ENCODE assay signal across 9 cellular contexts in the genomic region with DNA sequence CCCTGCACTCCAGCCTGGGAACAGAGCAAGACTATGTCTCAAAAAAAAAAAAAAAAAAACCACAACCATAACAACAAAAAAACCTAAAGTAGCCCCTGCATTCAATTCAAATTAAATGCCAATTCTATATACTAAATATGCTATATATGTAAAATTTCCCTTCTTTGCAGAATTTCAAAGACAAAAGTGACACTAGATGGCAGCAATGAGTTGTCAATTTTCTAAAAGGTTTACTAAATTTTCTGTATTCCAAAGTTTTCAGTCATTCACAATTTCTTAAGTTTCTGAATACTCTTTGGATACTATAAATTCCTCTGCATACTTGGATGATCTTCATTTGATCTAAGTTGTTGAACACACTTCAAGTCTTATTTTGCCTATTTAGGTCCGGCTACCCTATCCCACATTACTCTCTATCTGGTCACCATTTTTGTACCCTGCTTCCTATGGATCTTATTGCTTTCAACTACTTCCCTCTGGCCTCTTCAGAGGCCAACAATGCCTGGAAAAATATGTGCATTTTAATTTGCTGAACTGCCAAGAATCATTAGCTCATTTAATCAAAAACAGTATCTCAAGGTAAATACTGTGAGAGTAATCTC. TPM values are rescaled to one million over a fixed set of nuclear protein-coding genes. Genes with fewer than 3 reads are reported as not detected.
A peak's percentile ranks its signal among the peaks of the same experiment; 100 is the strongest.
DNase-seq lines count a peak whose midpoint lies in the region; ATAC-seq, FAIRE-seq and TF ChIP-seq lines count a peak whose summit lies in the region.
"Had no signal": no experiment of that assay in that cellular context is flagged by ENCODE, and none has a peak within 500 bp of the region (broad histone marks: within the 10 kb centered on the region; RNA-seq: fewer than 3 reads in every experiment).

No MANE protein-coding gene starts in this region.

- POLR2A ChIA-PET in CD4-positive, alpha-beta memory T cell (lab: Charles Lee; ENCODE audit: partially characterized antibody): interaction anchor here (1.0 to 2.2 kb wide), 3 partner anchors 11 to 27 kb away, joined by 3 to 10 read pairs (median 5); no protein-coding TSS in a partner anchor

- FAIRE-seq in astrocyte (lab: Jason Lieb, UNC): no peak
- FAIRE-seq: keratinocyte had no signal

- H3K9ac ChIP-seq in astrocyte (ENCODE audit: low read length): no peak overlapping the region

- H3K9me3 ChIP-seq in CD4-positive, alpha-beta memory T cell (ENCODE audit: control insufficient read depth in 1 of 2, low read length in 2 of 2): no peaks in the 10 kb centered on the region
- H3K9me3 ChIP-seq in astrocyte (ENCODE audit: insufficient read depth, low read depth, low read length): no peaks in the 10 kb centered on the region
- no peaks in the 10 kb centered on the region for H3K9me3 ChIP-seq in mesodermal cell (ENCODE audit: control insufficient read depth, low read length)
- no peaks in the 10 kb centered on the region for H3K9me3 ChIP-seq in left lung

- H3K27me3 ChIP-seq in CD4-positive, alpha-beta memory T cell (ENCODE audit: insufficient read depth, low read length): no peaks in the 10 kb centered on the region
- H3K27me3 ChIP-seq in astrocyte (ENCODE audit: insufficient read depth, low read length) (no peaks in the 10 kb centered on the region), left lung (no peaks in the 10 kb centered on the region)

- peaks cover 13 to 72% of the 10 kb centered on the region in 2 donors for H3K36me3 Mint-ChIP-seq in CD4-positive, alpha-beta memory T cell
- no peaks in the 10 kb centered on the region for H3K36me3 Mint-ChIP-seq in IgD-negative memory B cell
- peaks cover 13% of the 10 kb centered on the region for H3K36me3 Mint-ChIP-seq in astrocyte (ENCODE audit: low read depth, unreplicated experiment)

- peak overlapping the region in 4 of 8 donors; percentile 9 to 69 (median 34) for H3K4me3 Mint-ChIP-seq in CD4-positive, alpha-beta memory T cell
- H3K4me3 Mint-ChIP-seq in IgD-negative memory B cell (peak overlapping the region in 1 of 4 donors; percentile 35), astrocyte (ENCODE audit: unreplicated experiment) (no peak overlapping the region)

- peaks cover 83% of the 10 kb centered on the region for H3K4me1 ChIP-seq in CD4-positive, alpha-beta memory T cell (ENCODE audit: insufficient read depth, low read length)
- H3K4me1 ChIP-seq in astrocyte (ENCODE audit: insufficient read depth, low read length) (peaks cover 3% of the 10 kb centered on the region), mesodermal cell (ENCODE audit: control insufficient read depth, insufficient read depth, low read length, poor library complexity, severe bottlenecking) (no peaks in the 10 kb centered on the region), left lung (peaks cover 14 to 94% of the 10 kb centered on the region in 2 donors)

- 93 to 100% methylated on average over 1 of the region's 1 CpG for WGBS in mesodermal cell (ENCODE audit: insufficient coverage in 2 of 2), 2 experiments

- H3K27ac ChIP-seq in CD4-positive, alpha-beta memory T cell (ENCODE audit: low read depth, low read length): peak overlapping the region; percentile 4
- H3K27ac ChIP-seq in astrocyte (ENCODE audit: low read depth, low read length): peak overlapping the region; percentile 15
- peak overlapping the region; percentile 32 for H3K27ac ChIP-seq in mesodermal cell (ENCODE audit: low read depth, low read length, severe bottlenecking)
- peak overlapping the region in 1 of 2 donors; percentile 7 for H3K27ac ChIP-seq in left lung

- H3K4me2 ChIP-seq in astrocyte (ENCODE audit: low read length): no peak overlapping the region

- H3K27ac Mint-ChIP-seq in CD4-positive, alpha-beta memory T cell: peak overlapping the region in 6 of 7 donors; percentile 3 to 90 (median 66)
- H3K27ac Mint-ChIP-seq in IgD-negative memory B cell: peak overlapping the region; percentile 54 to 67 (median 65)
- H3K27ac Mint-ChIP-seq in astrocyte (ENCODE audit: unreplicated experiment): peak overlapping the region; percentile 15

- no peak overlapping the region for H3K4me3 ChIP-seq in CD4-positive, alpha-beta memory T cell (ENCODE audit: low read length in 2 of 2)
- no peak overlapping the region for H3K4me3 ChIP-seq in astrocyte (ENCODE audit: insufficient read depth, low read depth, low read length)
- no peak overlapping the region for H3K4me3 ChIP-seq in mesodermal cell (ENCODE audit: extremely low read depth, insufficient read depth, low read length, poor library complexity, severe bottlenecking)
- no peak overlapping the region for H3K4me3 ChIP-seq in left lung

- TF ChIP-seq CTCF in astrocyte (IDR thresholded peaks at IDR 0.05; ENCODE audit: insufficient read depth, low read depth, low read length) (peak; percentile 38), left lung (IDR thresholded peaks at IDR 0.05) (peak in 1 of 2 donors; percentile 22)

- H3K4me1 Mint-ChIP-seq in CD4-positive, alpha-beta memory T cell: peaks cover 43 to 92% (median 67%) of the 10 kb centered on the region in 4 donors
- H3K4me1 Mint-ChIP-seq in IgD-negative memory B cell (peaks cover 22 to 49% (median 33%) of the 10 kb centered on the region in 3 donors), astrocyte (ENCODE audit: low read depth, unreplicated experiment) (peaks cover 23% of the 10 kb centered on the region)

- intact Hi-C loops in CD4-positive, alpha-beta memory T cell (cut with micrococcal nuclease): loop anchor here (2.0 kb wide), 1 partner anchor 143 kb away; a partner anchor contains a TSS
- intact Hi-C loops in left lung (cut with DNase I): no loop called here

- peaks cover 24% of the 10 kb centered on the region for H3K36me3 ChIP-seq in CD4-positive, alpha-beta memory T cell (ENCODE audit: insufficient read depth, low read length)
- H3K36me3 ChIP-seq in astrocyte (ENCODE audit: insufficient read depth, low read length) (peaks cover 36% of the 10 kb centered on the region), mesodermal cell (ENCODE audit: control insufficient read depth, insufficient read depth, low read length) (peaks cover 88% of the 10 kb centered on the region), left lung (peaks cover 0 to 76% of the 10 kb centered on the region in 2 donors)

- ATAC-seq in activated CD4-positive, CD25-positive, alpha-beta regulatory T cell treated with anti-CD3 and anti-CD28 coated beads, Interleukin-2, amount 50 U/mL, for 24 hours: no peak
- ATAC-seq in left lung: no peak
- ATAC-seq in HG03457 (IDR thresholded peaks at IDR 0.05; ENCODE audit: unreplicated experiment): no peak

- CTCF ChIA-PET in CD4-positive, alpha-beta memory T cell (lab: Charles Lee; ENCODE audit: partially characterized antibody): interaction anchor here (0.7 to 3.5 kb wide), 10 partner anchors 10 to 316 kb away, joined by 3 to 11 read pairs (median 3); a partner anchor contains a TSS

- H2AFZ ChIP-seq in astrocyte (ENCODE audit: low read depth, low read length): no peak overlapping the region

- peak in 3 of 5 donors; percentile 39 to 43 (median 42) for DNase-seq in CD4-positive, alpha-beta memory T cell
- DNase-seq in astrocyte (ENCODE audit: low read depth) (no peak), left lung (no peak), HuH-7 (ENCODE audit: low spot score) (no peak)

- peaks cover 99% of the 10 kb centered on the region for H4K20me1 ChIP-seq in astrocyte (ENCODE audit: insufficient read depth, low read length)

- peaks cover 100% of the 10 kb centered on the region for H3K79me2 ChIP-seq in astrocyte (ENCODE audit: insufficient read depth, low read length)

- peaks cover 0 to 2% (median 0%) of the 10 kb centered on the region in 8 donors for H3K9me3 Mint-ChIP-seq in CD4-positive, alpha-beta memory T cell
- H3K9me3 Mint-ChIP-seq in IgD-negative memory B cell: no peaks in the 10 kb centered on the region
- no peaks in the 10 kb centered on the region for H3K9me3 Mint-ChIP-seq in astrocyte (ENCODE audit: unreplicated experiment)

- no peaks in the 10 kb centered on the region for H3K27me3 Mint-ChIP-seq in CD4-positive, alpha-beta memory T cell
- no peaks in the 10 kb centered on the region for H3K27me3 Mint-ChIP-seq in IgD-negative memory B cell
- no peaks in the 10 kb centered on the region for H3K27me3 Mint-ChIP-seq in astrocyte (ENCODE audit: low read depth, unreplicated experiment)

RNA-seq across cellular contexts. Expression of a gene that starts 27.9 kb away (rescaled TPM):
- 100 to 1,000 TPM; 538 to 539 TPM for total RNA-seq in CD4-positive, alpha-beta memory T cell
- polyA plus RNA-seq in CD4-positive, alpha-beta memory T cell: 1,000 to 10,000 TPM in 1 of 2 donors, 100 to 1,000 TPM in 1; 705 to 1,178 TPM
- 741 TPM for polyA plus RNA-seq in IgD-negative memory B cell
- total RNA-seq in astrocyte (525 and 536 TPM in 2 replicates), left lung (100 to 1,000 TPM; 377 to 427 TPM)
- polyA plus RNA-seq in mesodermal cell (2013, experiment 1 of 2): 666 TPM
- polyA plus RNA-seq in mesodermal cell (2013, experiment 2 of 2): 685 TPM

RNA-seq across cellular contexts. Expression of a gene that starts 38.6 kb away (rescaled TPM):
- under 1 TPM in 1 of 2 experiments, not detected in 1; 0.47 TPM for total RNA-seq in CD4-positive, alpha-beta memory T cell
- polyA plus RNA-seq in CD4-positive, alpha-beta memory T cell: not detected
- polyA plus RNA-seq in IgD-negative memory B cell: 0.14 TPM
- total RNA-seq in astrocyte (not detected in 2 replicates), left lung (1 to 10 TPM in 1 of 2 donors, under 1 TPM in 1; 0.41 to 1.3 TPM)
- not detected for polyA plus RNA-seq in mesodermal cell (2013, experiment 1 of 2)
- not detected for polyA plus RNA-seq in mesodermal cell (2013, experiment 2 of 2)

Comparison
In these comparisons a context has a peak if more than half of its experiments do, and no peak if none do; other contexts are left out.
1. DNase-seq: peak in CD4-positive, alpha-beta memory T cell (3 of 5); none in astrocyte (single experiment), left lung (0 of 2) and HuH-7 (single experiment).
2. H3K27ac Mint-ChIP-seq: peak in every context shown above with its lines; median percentile 66 in CD4-positive, alpha-beta memory T cell; 65 in IgD-negative memory B cell; 15 in astrocyte.